ENCODE assay signal across 22 cellular contexts in the genomic region with DNA sequence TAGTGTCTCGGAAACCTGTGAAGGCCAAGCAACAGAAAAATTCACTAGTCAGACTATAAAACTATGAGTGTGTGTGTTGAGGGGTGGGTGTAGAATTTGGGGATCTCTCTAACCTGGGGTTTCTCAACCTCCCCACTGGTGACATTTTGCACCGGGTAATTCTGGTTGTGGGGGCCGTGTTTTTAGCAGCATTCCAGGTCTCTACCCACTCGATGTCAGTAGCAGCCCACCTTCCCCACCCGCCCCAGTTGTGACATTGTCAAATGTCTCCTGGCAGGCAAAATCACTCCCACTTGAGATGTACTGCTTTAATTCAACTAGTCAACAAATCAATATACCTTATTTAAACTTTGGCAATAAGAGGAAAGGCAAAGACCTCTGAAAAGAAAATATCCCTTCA.
"Had no signal": no experiment of that assay in that cellular context is flagged by ENCODE, and none has a peak within 500 bp of the region (broad histone marks: within the 10 kb centered on the region; RNA-seq: fewer than 3 reads in every experiment).

No MANE protein-coding gene starts in this region.

- H3K4me3 ChIP-seq: SJSA1, SK-N-MC had no signal

- H3K9me3 ChIP-seq: SJSA1 had no signal

- H3K27ac ChIP-seq: HL-60, SJSA1 had no signal

- H3K27me3 ChIP-seq: SJSA1 had no signal

- DNase-seq: Karpas-422; KBM-7; MV-4-11; NCI-H1048; NCI-H1105; NCI-H1417; NCI-H1436 treated with DMSO at 0.1 percent for 48 hours; NCI-H1694; NCI-H187 treated with DMSO at 0.1 percent for 48 hours; NCI-H2029 treated with DMSO at 0.1 percent for 48 hours; NCI-H2227 treated with DMSO at 0.1 percent for 48 hours; NCI-H510A; NCI-H524 treated with DMSO at 0.1 percent for 48 hours; NCI-H69; NCI-H774; NK-92 treated with Interleukin-12 subunit alpha and Interleukin-12 subunit beta, amount 100 ng/mL, for 24 hours; Right ventricle myocardium superior; RPMI8226; SIG-M5 had no signal
